In genomic region chr7:50335795-50336754, GRCh38 we compare ENCODE assay signal across 8 cellular contexts. TPM values are rescaled to one million over a fixed set of nuclear protein-coding genes. Genes with fewer than 3 reads are reported as not detected.
DNase-seq lines count a peak whose midpoint lies in the region; ATAC-seq and TF ChIP-seq lines count a peak whose summit lies in the region.

No MANE protein-coding gene starts in this region.

- H3K4me1 ChIP-seq in breast epithelium: no peaks in the 10 kb centered on the region

- TF ChIP-seq CTCF in MCF 10A (IDR thresholded peaks at IDR 0.05; ENCODE audit: unreplicated experiment) (no peak), breast epithelium (IDR thresholded peaks at IDR 0.05) (no peak)

- intact Hi-C loops in MCF 10A (cut with micrococcal nuclease) (no loop called here), breast epithelium (cut with DNase I; ENCODE audit: low total_unique reads) (no loop called here)

- H3K27me3 Mint-ChIP-seq in MCF 10A (ENCODE audit: insufficient read depth, unreplicated experiment): no peaks in the 10 kb centered on the region

- no peak overlapping the region for H3K4me3 ChIP-seq in breast epithelium

- no peak overlapping the region for H3K4me3 Mint-ChIP-seq in MCF 10A (ENCODE audit: unreplicated experiment)

- no peak for TF ChIP-seq POLR2A in breast epithelium (IDR thresholded peaks at IDR 0.05)

- peaks cover 14% of the 10 kb centered on the region for H3K4me1 Mint-ChIP-seq in MCF 10A (ENCODE audit: insufficient read depth, unreplicated experiment)

- POLR2A ChIA-PET in MCF 10A (lab: Yijun Ruan, JAX): no interaction called here

- peak; percentile 4 for DNase-seq in MCF 10A (ENCODE audit: unreplicated experiment)
- DNase-seq in breast epithelium (ENCODE audit: low spot score in 2 of 2): no peak
- peak; percentile 84 for DNase-seq in activated naive CD4-positive, alpha-beta T cell treated with anti-CD3 and anti-CD28 coated beads, Interleukin-2, amount 50 U/mL, for 16 hours
- peak; percentile 71 to 82 for DNase-seq in stimulated activated CD4-positive, alpha-beta T cell treated with anti-CD3 and anti-CD28 coated beads, Interleukin-4, amount 100 ng/mL, for 48 hours (ENCODE audit: low read depth in 2 of 2)
- no peak for DNase-seq in inferior parietal cortex (ENCODE audit: extremely low spot score)
- no peak for DNase-seq in dermis blood vessel endothelial cell

- ATAC-seq in SK-N-SH treated with all-trans-retinoic acid at 6 μM for 48 hours (peak; percentile 35; the same call in 1 of the 3 replicates), HG03280 (IDR thresholded peaks at IDR 0.05; ENCODE audit: unreplicated experiment) (no peak)

- H3K9me3 ChIP-seq in breast epithelium: no peaks in the 10 kb centered on the region

- H3K27me3 ChIP-seq in breast epithelium: no peaks in the 10 kb centered on the region

- H3K9me3 Mint-ChIP-seq in MCF 10A (ENCODE audit: unreplicated experiment): no peaks in the 10 kb centered on the region

- peak overlapping the region in 1 of 2 donors; percentile 7 for H3K27ac ChIP-seq in breast epithelium

- no peaks in the 10 kb centered on the region for H3K36me3 ChIP-seq in breast epithelium

- no peak overlapping the region for H3K27ac Mint-ChIP-seq in MCF 10A (ENCODE audit: low read depth, unreplicated experiment)

- no peaks in the 10 kb centered on the region for H3K36me3 Mint-ChIP-seq in MCF 10A (ENCODE audit: insufficient read depth, unreplicated experiment)

- CTCF ChIA-PET in MCF 10A (lab: Yijun Ruan, JAX): no interaction called here

- no TSS peak for BruUV-seq in MCF 10A (replicated peaks; lab: Mats Ljungman, UMichigan)

TF ChIP-seq in SK-N-SH treated with all-trans-retinoic acid at 6 μM for 48 hours, 23 proteins besides CTCF, POLR2A, EP300 and RAD21:
- TF ChIP-seq CSDC2 (CRISPR knock-in tag; IDR thresholded peaks at IDR 0.05) (no peak), TCF4 (CRISPR knock-in tag; IDR thresholded peaks at IDR 0.05; ENCODE audit: borderline replicate concordance) (peak; percentile 28; the same call in 1 of the 2 replicates), ZFP30 (CRISPR knock-in tag; IDR thresholded peaks at IDR 0.05) (no peak), PPARA (CRISPR knock-in tag; IDR thresholded peaks at IDR 0.05; ENCODE audit: borderline replicate concordance) (no peak), SNAI2 (CRISPR knock-in tag; IDR thresholded peaks at IDR 0.05) (no peak), OSR1 (CRISPR knock-in tag; IDR thresholded peaks at IDR 0.05) (no peak), PATZ1 (CRISPR knock-in tag; IDR thresholded peaks at IDR 0.05; ENCODE audit: borderline replicate concordance) (no peak)

RNA-seq across cellular contexts. Expression of gene IKZF1, which starts 31.6 kb away (rescaled TPM):
- not detected in 2 replicates for total RNA-seq in MCF 10A (2022)
- total RNA-seq in breast epithelium: 10 to 100 TPM; 14.2 to 21.4 (median 21.3) TPM
- total RNA-seq in dermis blood vessel endothelial cell: 0.17 TPM in 1 of 2 replicates, not detected in the other

Comparison
In these comparisons a context has a peak if more than half of its experiments do, and no peak if none do; other contexts are left out.
1. DNase-seq: peak in MCF 10A (single experiment), activated naive CD4-positive, alpha-beta T cell treated with anti-CD3 and anti-CD28 coated beads, Interleukin-2, amount 50 U/mL, for 16 hours (single experiment) and stimulated activated CD4-positive, alpha-beta T cell treated with anti-CD3 and anti-CD28 coated beads, Interleukin-4, amount 100 ng/mL, for 48 hours (2 of 2); none in breast epithelium (0 of 2), inferior parietal cortex (single experiment) and dermis blood vessel endothelial cell (single experiment).
2. RNA of gene IKZF1, which starts 31.6 kb away (total RNA-seq): 14.2 to 21.4 TPM in breast epithelium; 0.17 TPM in dermis blood vessel endothelial cell and not detected in MCF 10A; every median in the first group is over 10 times any median in the second.